Comparison of ENCODE assay signal across 1 cellular context in the genomic region with DNA sequence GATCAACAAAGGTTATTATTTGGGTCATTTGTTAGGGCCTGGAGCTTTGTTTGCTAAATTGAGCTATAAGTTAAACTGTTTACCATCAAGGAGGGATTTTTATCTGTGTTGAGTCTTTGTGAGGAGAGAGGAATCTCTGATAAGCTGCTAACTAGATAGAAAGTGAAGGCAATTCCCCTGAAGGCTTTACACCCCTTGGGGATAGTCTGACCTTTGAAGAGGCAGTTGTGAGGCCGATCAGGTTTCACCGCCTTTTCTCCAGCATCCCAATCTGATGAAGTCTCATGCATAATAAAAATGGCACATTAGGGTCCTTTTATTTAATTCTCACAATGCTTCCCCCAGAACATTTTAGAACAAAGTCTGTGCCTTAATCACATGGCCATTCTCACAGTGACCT.
TF ChIP-seq lines count a peak whose summit lies in the region.

No MANE protein-coding gene starts in this region.

TF ChIP-seq in WTC11, 78 proteins besides CTCF, POLR2A, EP300 and RAD21 (continued from another document):
- TF ChIP-seq, protein P1, sequence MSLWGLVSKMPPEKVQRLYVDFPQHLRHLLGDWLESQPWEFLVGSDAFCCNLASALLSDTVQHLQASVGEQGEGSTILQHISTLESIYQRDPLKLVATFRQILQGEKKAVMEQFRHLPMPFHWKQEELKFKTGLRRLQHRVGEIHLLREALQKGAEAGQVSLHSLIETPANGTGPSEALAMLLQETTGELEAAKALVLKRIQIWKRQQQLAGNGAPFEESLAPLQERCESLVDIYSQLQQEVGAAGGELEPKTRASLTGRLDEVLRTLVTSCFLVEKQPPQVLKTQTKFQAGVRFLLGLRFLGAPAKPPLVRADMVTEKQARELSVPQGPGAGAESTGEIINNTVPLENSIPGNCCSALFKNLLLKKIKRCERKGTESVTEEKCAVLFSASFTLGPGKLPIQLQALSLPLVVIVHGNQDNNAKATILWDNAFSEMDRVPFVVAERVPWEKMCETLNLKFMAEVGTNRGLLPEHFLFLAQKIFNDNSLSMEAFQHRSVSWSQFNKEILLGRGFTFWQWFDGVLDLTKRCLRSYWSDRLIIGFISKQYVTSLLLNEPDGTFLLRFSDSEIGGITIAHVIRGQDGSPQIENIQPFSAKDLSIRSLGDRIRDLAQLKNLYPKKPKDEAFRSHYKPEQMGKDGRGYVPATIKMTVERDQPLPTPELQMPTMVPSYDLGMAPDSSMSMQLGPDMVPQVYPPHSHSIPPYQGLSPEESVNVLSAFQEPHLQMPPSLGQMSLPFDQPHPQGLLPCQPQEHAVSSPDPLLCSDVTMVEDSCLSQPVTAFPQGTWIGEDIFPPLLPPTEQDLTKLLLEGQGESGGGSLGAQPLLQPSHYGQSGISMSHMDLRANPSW (CRISPR knock-in tag; conservative IDR thresholded peaks at IDR 0.05; ENCODE audit: low read depth), result no peak
- no peak for TF ChIP-seq SMAD3 (CRISPR knock-in tag; IDR thresholded peaks at IDR 0.05; ENCODE audit: borderline replicate concordance)
